Comparison of ENCODE assay signal across 1 cellular context in the genomic region with DNA sequence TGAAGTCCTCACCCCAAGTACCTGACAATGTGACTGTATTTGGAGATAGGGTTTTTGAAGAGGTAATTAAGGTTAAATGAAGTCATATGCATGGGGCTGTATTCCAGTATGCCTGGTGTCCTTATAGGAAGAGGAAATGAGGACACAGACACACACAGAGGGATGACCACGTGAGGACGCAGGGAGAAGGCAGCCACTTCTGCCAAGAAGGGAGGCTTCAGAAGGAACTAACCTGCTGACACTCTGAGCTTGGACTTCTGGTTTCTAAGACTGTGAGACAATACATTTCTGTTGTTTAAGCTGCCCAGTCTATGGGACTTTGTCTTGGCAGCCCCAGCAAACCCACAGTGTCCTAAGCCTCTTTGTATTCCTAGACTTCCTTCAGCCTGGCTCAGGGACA.
TF ChIP-seq lines count a peak whose summit lies in the region.

No MANE protein-coding gene starts in this region.

TF ChIP-seq in IMR-90, 13 proteins besides CTCF, POLR2A, EP300 and RAD21:
- TF ChIP-seq, protein P1, sequence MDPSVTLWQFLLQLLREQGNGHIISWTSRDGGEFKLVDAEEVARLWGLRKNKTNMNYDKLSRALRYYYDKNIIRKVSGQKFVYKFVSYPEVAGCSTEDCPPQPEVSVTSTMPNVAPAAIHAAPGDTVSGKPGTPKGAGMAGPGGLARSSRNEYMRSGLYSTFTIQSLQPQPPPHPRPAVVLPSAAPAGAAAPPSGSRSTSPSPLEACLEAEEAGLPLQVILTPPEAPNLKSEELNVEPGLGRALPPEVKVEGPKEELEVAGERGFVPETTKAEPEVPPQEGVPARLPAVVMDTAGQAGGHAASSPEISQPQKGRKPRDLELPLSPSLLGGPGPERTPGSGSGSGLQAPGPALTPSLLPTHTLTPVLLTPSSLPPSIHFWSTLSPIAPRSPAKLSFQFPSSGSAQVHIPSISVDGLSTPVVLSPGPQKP (IDR thresholded peaks at IDR 0.05; ENCODE audit: borderline replicate concordance, low read depth, low read length): no peak
- TF ChIP-seq RFX5 (IDR thresholded peaks at IDR 0.05; ENCODE audit: low read depth, low read length) (no peak), CEBPB (IDR thresholded peaks at IDR 0.05; ENCODE audit: low read depth, low read length) (no peak), FOS (IDR thresholded peaks at IDR 0.05; ENCODE audit: low read depth, low read length) (no peak), MAFK (IDR thresholded peaks at IDR 0.05; ENCODE audit: low read depth, low read length) (no peak), MXI1 (IDR thresholded peaks at IDR 0.05; ENCODE audit: borderline replicate concordance, low read depth, low read length) (no peak), SMC3 (IDR thresholded peaks at IDR 0.05; ENCODE audit: low read depth, low read length) (no peak), CHD1 (IDR thresholded peaks at IDR 0.05; ENCODE audit: low read depth, low read length) (no peak), MAZ (IDR thresholded peaks at IDR 0.05; ENCODE audit: borderline replicate concordance, low read depth, low read length) (no peak), BHLHE40 (IDR thresholded peaks at IDR 0.05; ENCODE audit: low read depth, low read length) (no peak)
TF ChIP-seq in IMR-90: peak in this region for 0.
